8 cellular contexts compared by ENCODE assay signal in genomic region chr2:61179701-61180639, GRCh38. TPM values are rescaled to one million over a fixed set of nuclear protein-coding genes. Genes with fewer than 3 reads are reported as not detected.
A peak's percentile ranks its signal among the peaks of the same experiment; 100 is the strongest.
DNase-seq lines count a peak whose midpoint lies in the region; ATAC-seq, FAIRE-seq and TF ChIP-seq lines count a peak whose summit lies in the region.

No MANE protein-coding gene starts in this region.

- no peak for ATAC-seq in activated naive CD8-positive, alpha-beta T cell treated with anti-CD3 and anti-CD28 coated beads, Interleukin-2, amount 50 U/mL, for 24 hours
- ATAC-seq in left cardiac atrium (peak; percentile 56 to 68), gastrocnemius medialis (no peak), HG03159 (IDR thresholded peaks at IDR 0.05; ENCODE audit: unreplicated experiment) (no peak)

- peaks cover 49% of the 10 kb centered on the region for H3K36me3 Mint-ChIP-seq in activated naive CD8-positive, alpha-beta T cell treated with anti-CD3 and anti-CD28 coated beads, Interleukin-2, amount 50 U/mL, for 24 hours (ENCODE audit: low read depth)

- peak overlapping the region; percentile 94 for H3K4me3 Mint-ChIP-seq in activated naive CD8-positive, alpha-beta T cell treated with anti-CD3 and anti-CD28 coated beads, Interleukin-2, amount 50 U/mL, for 24 hours

- H3K36me3 ChIP-seq in gastrocnemius medialis = peaks cover 0 to 42% of the 10 kb centered on the region in 2 donors

- H3K27me3 Mint-ChIP-seq in activated naive CD8-positive, alpha-beta T cell treated with anti-CD3 and anti-CD28 coated beads, Interleukin-2, amount 50 U/mL, for 24 hours = no peaks in the 10 kb centered on the region

- FAIRE-seq in RCC 7860 (lab: Jason Lieb, UNC) = no peak

- H3K9me3 Mint-ChIP-seq in activated naive CD8-positive, alpha-beta T cell treated with anti-CD3 and anti-CD28 coated beads, Interleukin-2, amount 50 U/mL, for 24 hours = no peaks in the 10 kb centered on the region

- in situ Hi-C loops in gastrocnemius medialis (cut with MboI; ENCODE audit: low sequenced_read_pairs in 4 of 4) = no loop called here

- H3K27ac ChIP-seq in gastrocnemius medialis = peak overlapping the region; percentile 93 to 99 (median 98)

- peak overlapping the region; percentile 16 for H3K4me3 ChIP-seq in HFF-Myc (replicated peaks; ENCODE audit: low read depth, low read length)
- peak overlapping the region in 2 of 4 donors; percentile 9 to 10 for H3K4me3 ChIP-seq in gastrocnemius medialis

- peaks cover 62% of the 10 kb centered on the region for H3K4me1 Mint-ChIP-seq in activated naive CD8-positive, alpha-beta T cell treated with anti-CD3 and anti-CD28 coated beads, Interleukin-2, amount 50 U/mL, for 24 hours

- no peaks in the 10 kb centered on the region for H3K9me3 ChIP-seq in gastrocnemius medialis

- TF ChIP-seq CTCF in HFF-Myc (IDR thresholded peaks at IDR 0.05; ENCODE audit: low read depth, low read length, missing control alignments) (no peak), gastrocnemius medialis (IDR thresholded peaks at IDR 0.05 in 4 of 5, conservative IDR thresholded peaks at IDR 0.05 in 1 of 5) (no peak)

- no peak for TF ChIP-seq POLR2A in gastrocnemius medialis (IDR thresholded peaks at IDR 0.05)

- DNase-seq in HFF-Myc (ENCODE audit: extremely low read depth, low read depth) (peak; percentile 31), left cardiac atrium (peak; percentile 85), gastrocnemius medialis (peak in 1 of 2 donors; percentile 44), RCC 7860 (ENCODE audit: low spot score) (no peak), NCI-H1417 treated with DMSO at 0.1 percent for 48 hours (lab: John Stamatoyannopoulos, UW) (no peak), GM19238 (ENCODE audit: insufficient read length, low spot score) (no peak)
- no peak for DNase-seq in activated naive CD8-positive, alpha-beta T cell treated with anti-CD3 and anti-CD28 coated beads, Interleukin-2, amount 50 U/mL, for 24 hours

- intact Hi-C loops in left cardiac atrium (cut with DNase I) (no loop called here), gastrocnemius medialis (cut with DNase I; ENCODE audit: low total_unique reads) (loop anchor here (5.0 kb wide), 2 partner anchors 113 to 133 kb away; partner anchors contain the start of gene SANBR)

- no peaks in the 10 kb centered on the region for H3K27me3 ChIP-seq in gastrocnemius medialis

- peak overlapping the region; percentile 43 for H3K27ac Mint-ChIP-seq in activated naive CD8-positive, alpha-beta T cell treated with anti-CD3 and anti-CD28 coated beads, Interleukin-2, amount 50 U/mL, for 24 hours

- H3K4me1 ChIP-seq in gastrocnemius medialis = peaks cover 36 to 41% of the 10 kb centered on the region in 2 donors

RNA-seq across cellular contexts. Expression of gene C2orf74, which starts 18.0 kb away (rescaled TPM):
- total RNA-seq in left cardiac atrium = 10 to 100 TPM; 12.4 to 30.0 TPM
- total RNA-seq in gastrocnemius medialis = 10 to 100 TPM in 2 of 4 donors, 1 to 10 TPM in 2; 6.6 to 19.2 (median 8.4) TPM

Comparison
In these comparisons a context has a peak if more than half of its experiments do, and no peak if none do; other contexts are left out.
1. DNase-seq: peak in HFF-Myc (single experiment) and left cardiac atrium (single experiment); none in activated naive CD8-positive, alpha-beta T cell treated with anti-CD3 and anti-CD28 coated beads, Interleukin-2, amount 50 U/mL, for 24 hours (single experiment), RCC 7860 (single experiment), NCI-H1417 treated with DMSO at 0.1 percent for 48 hours (single experiment) and GM19238 (single experiment).
2. ATAC-seq: peak in left cardiac atrium (2 of 2); none in activated naive CD8-positive, alpha-beta T cell treated with anti-CD3 and anti-CD28 coated beads, Interleukin-2, amount 50 U/mL, for 24 hours (single experiment), gastrocnemius medialis (0 of 2) and HG03159 (single experiment).